6 cellular contexts compared by ENCODE assay signal in the genomic region with DNA sequence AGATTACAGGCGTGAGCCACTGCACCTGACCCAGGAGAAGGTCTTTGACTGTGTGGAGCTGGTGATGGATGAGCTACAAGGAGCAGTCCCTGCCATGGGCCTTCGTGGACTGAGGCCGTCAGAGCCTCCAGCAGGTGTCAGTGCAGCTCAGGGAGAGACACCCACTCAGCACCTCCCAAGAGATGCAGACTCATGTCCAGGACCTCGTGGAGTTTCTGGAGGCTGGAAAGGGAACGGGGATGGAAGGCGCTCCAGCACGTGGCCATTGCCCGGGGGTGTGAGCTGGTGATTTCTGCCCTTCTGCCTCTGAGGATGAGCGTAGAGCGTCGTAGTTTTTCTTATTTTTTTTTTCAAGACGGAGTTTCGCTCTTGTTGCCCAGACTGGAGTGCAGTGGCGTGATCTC. TPM values are rescaled to one million over a fixed set of nuclear protein-coding genes. Genes with fewer than 3 reads are reported as not detected.
DNase-seq lines count a peak whose midpoint lies in the region; ATAC-seq and TF ChIP-seq lines count a peak whose summit lies in the region.

No MANE protein-coding gene starts in this region.

- no peak overlapping the region for H2AFZ ChIP-seq in MM.1S (ENCODE audit: low read length)
- no peak overlapping the region for H2AFZ ChIP-seq in parathyroid adenoma

- H3K27ac ChIP-seq in MM.1S (ENCODE audit: low read length) = no peak overlapping the region
- no peak overlapping the region for H3K27ac ChIP-seq in parathyroid adenoma

- H3K27ac Mint-ChIP-seq in brain (peak overlapping the region in 2 of 5 experiments; percentile 49 to 57), mesothelial cell of epicardium (no peak overlapping the region)

- H3K27me3 ChIP-seq in MM.1S (replicated peaks; ENCODE audit: insufficient read depth, low read length) (no peaks in the 10 kb centered on the region; the same call in 1 of the 2 replicates), parathyroid adenoma (ENCODE audit: control insufficient read depth, insufficient read depth, low read length) (no peaks in the 10 kb centered on the region)

- H3K79me2 ChIP-seq in MM.1S (ENCODE audit: low read length) (no peaks in the 10 kb centered on the region), parathyroid adenoma (no peaks in the 10 kb centered on the region)

- TF ChIP-seq CTCF in MM.1S (IDR thresholded peaks at IDR 0.05; ENCODE audit: low read length) (peak; percentile 53), brain (conservative IDR thresholded peaks at IDR 0.05) (peak; percentile 19 to 29), parathyroid adenoma (IDR thresholded peaks at IDR 0.05) (peak; percentile 26), mesothelial cell of epicardium (IDR thresholded peaks at IDR 0.05; ENCODE audit: unreplicated experiment) (no peak)

- DNase-seq in DMS153 (lab: John Stamatoyannopoulos, UW) = peak; percentile 44
- peak; percentile 48 for DNase-seq in MM.1S
- no peak for DNase-seq in mesothelial cell of epicardium (ENCODE audit: low spot score in 2 of 2, unreplicated experiment in 2 of 2)

- H3K36me3 Mint-ChIP-seq in brain = peaks cover 4% of the 10 kb centered on the region
- H3K36me3 Mint-ChIP-seq in mesothelial cell of epicardium = no peaks in the 10 kb centered on the region

- H3K36me3 ChIP-seq in MM.1S (replicated peaks; ENCODE audit: insufficient read depth, low read length) = no peaks in the 10 kb centered on the region
- no peaks in the 10 kb centered on the region for H3K36me3 ChIP-seq in parathyroid adenoma (ENCODE audit: control insufficient read depth, insufficient read depth, low read length)

- H3K4me1 ChIP-seq in MM.1S (ENCODE audit: low read length) = no peaks in the 10 kb centered on the region
- no peaks in the 10 kb centered on the region for H3K4me1 ChIP-seq in parathyroid adenoma

- H3K9me3 Mint-ChIP-seq in brain = peaks cover 3 to 14% (median 8%) of the 10 kb centered on the region in 5 experiments
- H3K9me3 Mint-ChIP-seq in mesothelial cell of epicardium = no peaks in the 10 kb centered on the region

- H3K4me3 Mint-ChIP-seq in brain (peak overlapping the region in 2 of 5 experiments; percentile 35 to 36), mesothelial cell of epicardium (no peak overlapping the region)

- ATAC-seq in HG02884 (IDR thresholded peaks at IDR 0.05; ENCODE audit: unreplicated experiment) = no peak

- H3K9me2 ChIP-seq in MM.1S (replicated peaks; ENCODE audit: insufficient read depth, low read length) = no peaks in the 10 kb centered on the region

- H3K4me2 ChIP-seq in MM.1S (ENCODE audit: low read depth, low read length) (no peak overlapping the region), parathyroid adenoma (ENCODE audit: low read length) (no peak overlapping the region)

- peaks cover 5% of the 10 kb centered on the region for H3K4me1 Mint-ChIP-seq in brain
- peaks cover 2% of the 10 kb centered on the region for H3K4me1 Mint-ChIP-seq in mesothelial cell of epicardium

- peaks cover 7% of the 10 kb centered on the region; the same call in 1 of the 2 replicates for H3F3A ChIP-seq in MM.1S (ENCODE audit: insufficient read depth, low read length)

- no peaks in the 10 kb centered on the region for H4K20me1 ChIP-seq in MM.1S (ENCODE audit: insufficient read depth, low read length)

- peaks cover 23% of the 10 kb centered on the region for H3K27me3 Mint-ChIP-seq in brain
- peaks cover 17% of the 10 kb centered on the region for H3K27me3 Mint-ChIP-seq in mesothelial cell of epicardium (ENCODE audit: low read depth)

- no peaks in the 10 kb centered on the region for H3K9me3 ChIP-seq in MM.1S (replicated peaks; ENCODE audit: insufficient read depth, low read length)
- no peaks in the 10 kb centered on the region for H3K9me3 ChIP-seq in parathyroid adenoma (ENCODE audit: control insufficient read depth, low read length)

- no peak overlapping the region for H3K4me3 ChIP-seq in MM.1S (ENCODE audit: low read length)
- H3K4me3 ChIP-seq in parathyroid adenoma (ENCODE audit: low read depth, low read length) = no peak overlapping the region

- no peak overlapping the region for H3K9ac ChIP-seq in MM.1S (ENCODE audit: low read length)
- H3K9ac ChIP-seq in parathyroid adenoma = no peak overlapping the region

RNA-seq across cellular contexts. Expression of gene TOR4A, which starts 9.5 kb away (rescaled TPM):
- polyA plus RNA-seq in brain (ENCODE audit: insufficient read depth, low read depth, low replicate concordance) = 1.9 TPM
- 5.7 to 6.5 TPM (median 6.5 TPM) in 3 replicates for total RNA-seq in mesothelial cell of epicardium

RNA-seq across cellular contexts. Expression of gene NRARP, which starts 15.1 kb away (rescaled TPM):
- polyA plus RNA-seq in brain (ENCODE audit: insufficient read depth, low read depth, low replicate concordance) = 3.9 TPM
- total RNA-seq in mesothelial cell of epicardium = 7.4 to 9.6 TPM (median 9.2 TPM) in 3 replicates

RNA-seq across cellular contexts. Expression of gene NELFB, which starts 31.9 kb away (rescaled TPM):
- 89.9 TPM for polyA plus RNA-seq in brain (ENCODE audit: insufficient read depth, low read depth, low replicate concordance)
- 51.6 to 54.8 TPM (median 53.3 TPM) in 3 replicates for total RNA-seq in mesothelial cell of epicardium

RNA-seq across cellular contexts. Expression of gene STPG3, which starts 35.9 kb away (rescaled TPM):
- not detected for polyA plus RNA-seq in brain (ENCODE audit: insufficient read depth, low read depth, low replicate concordance)
- total RNA-seq in mesothelial cell of epicardium = 0.18 to 0.29 TPM in 2 of 3 replicates, not detected in the other

RNA-seq across cellular contexts. Expression of gene TUBB4B, which starts 45.9 kb away (rescaled TPM):
- 1,134 TPM for polyA plus RNA-seq in brain (ENCODE audit: insufficient read depth, low read depth, low replicate concordance)
- 146 to 152 TPM (median 148 TPM) in 3 replicates for total RNA-seq in mesothelial cell of epicardium

Comparison
In these comparisons a context has a peak if more than half of its experiments do, and no peak if none do; other contexts are left out.
1. DNase-seq: peak in DMS153 (single experiment) and MM.1S (single experiment); none in mesothelial cell of epicardium (0 of 2).